In the genomic region with DNA sequence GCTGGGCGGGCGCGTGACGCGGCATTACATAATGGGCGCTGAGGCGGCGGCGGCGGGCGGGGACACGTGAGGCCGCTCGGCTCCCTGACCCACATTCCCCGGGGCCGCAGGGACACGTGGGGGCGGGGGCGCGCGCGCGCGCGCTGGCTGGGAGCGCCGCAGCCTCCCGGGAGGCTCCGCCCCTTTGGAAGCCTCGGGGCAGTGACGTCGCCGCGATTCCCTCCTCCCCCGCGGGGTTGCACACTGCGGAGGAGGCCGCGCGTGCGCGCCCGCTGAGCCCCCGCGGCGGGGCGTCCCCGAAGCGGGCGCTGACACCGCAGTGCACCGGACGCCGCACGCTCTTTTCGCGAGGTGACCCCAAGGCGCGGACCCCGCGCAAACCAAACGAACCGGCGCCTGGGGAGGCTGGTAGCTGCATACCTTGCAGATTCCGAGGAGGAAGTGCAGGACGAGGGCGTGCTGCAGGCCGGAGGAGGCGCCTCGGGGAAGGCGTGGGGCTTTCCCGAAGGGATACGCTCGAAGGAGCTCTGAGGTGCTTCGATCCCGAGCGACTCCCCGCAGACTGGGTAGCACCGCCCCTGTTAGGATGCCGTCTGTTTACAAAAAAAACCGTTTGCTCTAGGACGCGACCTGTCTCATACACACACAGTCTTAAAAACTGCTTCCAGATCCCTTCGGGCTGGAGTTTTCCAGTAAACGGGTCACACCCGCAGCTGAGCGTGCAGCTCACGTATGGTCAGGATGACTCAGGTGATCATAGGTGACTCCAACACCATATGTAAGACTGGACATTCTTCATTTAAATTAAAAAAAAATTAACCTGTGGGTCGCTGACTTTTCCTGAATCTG, we compare ENCODE assay signal across 8 cellular contexts. TPM values are rescaled to one million over a fixed set of nuclear protein-coding genes. Genes with fewer than 3 reads are reported as not detected.
A peak's percentile ranks its signal among the peaks of the same experiment; 100 is the strongest.
DNase-seq lines count a peak whose midpoint lies in the region; ATAC-seq, FAIRE-seq and TF ChIP-seq lines count a peak whose summit lies in the region.

No MANE protein-coding gene starts in this region.

- H3K27ac ChIP-seq in pancreas (peak overlapping the region; percentile 87 to 99 (median 97)), thyroid gland (peak overlapping the region; percentile 87 to 97 (median 95))

- peak overlapping the region; percentile 47 to 78 (median 68) for H3K4me3 ChIP-seq in pancreas
- peak overlapping the region in 2 of 3 donors; percentile 54 to 70 for H3K4me3 ChIP-seq in thyroid gland (replicated peaks in 1 of 3)

- H3K36me3 ChIP-seq in pancreas (no peaks in the 10 kb centered on the region), thyroid gland (no peaks in the 10 kb centered on the region)

- FAIRE-seq in pancreas (lab: Jason Lieb, UNC) = no peak

- peak; percentile 72 to 89 for TF ChIP-seq POLR2A in thyroid gland (IDR thresholded peaks at IDR 0.05)

- H3K4me1 Mint-ChIP-seq in activated naive CD8-positive, alpha-beta T cell treated with anti-CD3 and anti-CD28 coated beads for 36 hours = peaks cover 46% of the 10 kb centered on the region

- 0 to 1% methylated on average over 36 to 89 of the region's 89 CpGs for WGBS in pancreas, 2 donors
- 1% methylated on average over 6 to 16 of the region's 89 CpGs for WGBS in thyroid gland, 2 donors

- ATAC-seq in HG02678 (IDR thresholded peaks at IDR 0.05; ENCODE audit: unreplicated experiment) (peak; percentile 74), Right ventricle myocardium inferior (peak; percentile 93), pancreas (peak; percentile 88 to 93 (median 90))

- intact Hi-C loops in Right ventricle myocardium inferior (cut with DNase I) = loop anchor here (1.0 to 10.0 kb wide), 2 partner anchors 29 to 741 kb away; a partner anchor contains a TSS
- intact Hi-C loops in pancreas (cut with DNase I) = no loop called here
- intact Hi-C loops in thyroid gland (cut with DNase I) = loop anchor here (2.0 kb wide), 1 partner anchor 29 kb away; a partner anchor contains a TSS

- peak; percentile 82 for DNase-seq in NCI-H1105 (lab: John Stamatoyannopoulos, UW)
- DNase-seq in SKM-1 (lab: John Stamatoyannopoulos, UW; ENCODE audit: unreplicated experiment) = peak; percentile 86
- DNase-seq in activated naive CD8-positive, alpha-beta T cell treated with anti-CD3 and anti-CD28 coated beads for 36 hours = peak; percentile 95
- DNase-seq in Right ventricle myocardium inferior (ENCODE audit: missing footprints) = peak; percentile 100
- peak; percentile 96 to 100 (median 99) for DNase-seq in pancreas
- DNase-seq in thyroid gland = peak; percentile 98 to 99

- peak overlapping the region; percentile 96 for H3K27ac Mint-ChIP-seq in activated naive CD8-positive, alpha-beta T cell treated with anti-CD3 and anti-CD28 coated beads for 36 hours

- peak overlapping the region; percentile 86 for H3K4me3 Mint-ChIP-seq in activated naive CD8-positive, alpha-beta T cell treated with anti-CD3 and anti-CD28 coated beads for 36 hours

- 0 out of 3 replicates have a peak, but pooled peaks have one; percentile 5 for TF ChIP-seq CTCF in GM12872 (IDR thresholded peaks at IDR 0.05; ENCODE audit: insufficient read depth, low read depth, low read length)
- TF ChIP-seq CTCF in pancreas (IDR thresholded peaks at IDR 0.05) = no peak
- TF ChIP-seq CTCF in thyroid gland (IDR thresholded peaks at IDR 0.05) = peak in 1 of 6 experiments; percentile 7

- peaks cover 7% of the 10 kb centered on the region for H3K27me3 Mint-ChIP-seq in activated naive CD8-positive, alpha-beta T cell treated with anti-CD3 and anti-CD28 coated beads for 36 hours

- H3K9me3 Mint-ChIP-seq in activated naive CD8-positive, alpha-beta T cell treated with anti-CD3 and anti-CD28 coated beads for 36 hours = no peaks in the 10 kb centered on the region

- peaks cover 6% of the 10 kb centered on the region for H3K36me3 Mint-ChIP-seq in activated naive CD8-positive, alpha-beta T cell treated with anti-CD3 and anti-CD28 coated beads for 36 hours

- H3K27me3 ChIP-seq in pancreas (no peaks in the 10 kb centered on the region), thyroid gland (no peaks in the 10 kb centered on the region)

- H3K9me3 ChIP-seq in pancreas (no peaks in the 10 kb centered on the region), thyroid gland (no peaks in the 10 kb centered on the region)

- peaks cover 32 to 40% (median 34%) of the 10 kb centered on the region in 3 donors for H3K4me1 ChIP-seq in pancreas
- peaks cover 42 to 47% of the 10 kb centered on the region in 2 donors for H3K4me1 ChIP-seq in thyroid gland

RNA-seq across cellular contexts. Expression of a gene that starts 1.0 kb away (rescaled TPM):
- total RNA-seq in activated naive CD8-positive, alpha-beta T cell treated with anti-CD3 and anti-CD28 coated beads for 36 hours = 1 to 10 TPM; 4.8 to 5.0 TPM
- total RNA-seq in Right ventricle myocardium inferior = 44.5 TPM
- 10 to 100 TPM; 12.9 to 26.2 (median 16.2) TPM for total RNA-seq in pancreas
- polyA plus RNA-seq in pancreas = 10 to 100 TPM in 1 of 2 donors, 1 to 10 TPM in 1; 4.9 to 12.0 TPM
- 100 to 1,000 TPM in 1 of 4 donors, 10 to 100 TPM in 3; 44.2 to 108 (median 68.1) TPM for total RNA-seq in thyroid gland

RNA-seq across cellular contexts. Expression of a gene that starts 29.2 kb away (rescaled TPM):
- total RNA-seq in activated naive CD8-positive, alpha-beta T cell treated with anti-CD3 and anti-CD28 coated beads for 36 hours = 1,000 to 10,000 TPM; 2,473 to 2,489 TPM
- 1,001 TPM for total RNA-seq in Right ventricle myocardium inferior
- total RNA-seq in pancreas = 1,000 to 10,000 TPM in 4 of 6 donors, 100 to 1,000 TPM in 2; 676 to 1,455 (median 1,267) TPM
- polyA plus RNA-seq in pancreas = 1,000 to 10,000 TPM; 1,720 to 1,897 TPM
- total RNA-seq in thyroid gland = 1,000 to 10,000 TPM; 1,700 to 2,512 (median 2,310) TPM

RNA-seq across cellular contexts. Expression of a gene that starts 29.3 kb away (rescaled TPM):
- total RNA-seq in activated naive CD8-positive, alpha-beta T cell treated with anti-CD3 and anti-CD28 coated beads for 36 hours = 1 to 10 TPM; 6.4 to 6.9 TPM
- 20.3 TPM for total RNA-seq in Right ventricle myocardium inferior
- 1 to 10 TPM; 3.0 to 4.9 (median 3.8) TPM for total RNA-seq in pancreas
- 1 to 10 TPM; 2.7 to 5.9 TPM for polyA plus RNA-seq in pancreas
- 10 to 100 TPM; 17.5 to 22.2 (median 19.7) TPM for total RNA-seq in thyroid gland

Comparison
In these comparisons a context has a peak if more than half of its experiments do, and no peak if none do; other contexts are left out.
1. Peak in every context shown above with its lines: DNase-seq, ATAC-seq, H3K4me3 ChIP-seq and H3K27ac ChIP-seq.
2. intact Hi-C loops: an anchor here in Right ventricle myocardium inferior (1.0 to 10.0 kb wide) and thyroid gland (2.0 kb wide); none called in pancreas.